ENCODE assay signal across 24 cellular contexts in the genomic region with DNA sequence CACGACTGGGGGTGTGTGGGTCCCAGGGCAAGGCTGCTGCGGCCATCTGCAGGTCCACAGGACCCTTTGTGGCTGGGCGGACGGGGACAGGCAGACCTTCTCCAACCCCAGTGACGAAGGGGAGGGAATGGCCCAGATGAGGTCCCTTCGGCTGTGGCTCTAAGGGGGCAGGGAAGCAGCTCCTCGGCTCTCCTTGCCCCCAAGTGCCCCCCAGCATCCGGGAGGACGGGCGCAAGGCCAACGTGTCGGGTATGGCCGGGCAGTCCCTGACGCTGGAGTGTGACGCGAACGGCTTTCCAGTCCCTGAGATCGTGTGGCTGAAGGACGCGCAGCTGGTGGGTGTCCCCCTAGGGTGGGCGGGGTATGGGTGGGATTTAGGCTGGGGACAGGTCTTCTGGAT.
DNase-seq lines count a peak whose midpoint lies in the region; ATAC-seq and TF ChIP-seq lines count a peak whose summit lies in the region.
"Had no signal": no experiment of that assay in that cellular context is flagged by ENCODE, and none has a peak within 500 bp of the region (broad histone marks: within the 10 kb centered on the region; RNA-seq: fewer than 3 reads in every experiment).

No MANE protein-coding gene starts in this region.

- H3K27ac ChIP-seq in RWPE2 (ENCODE audit: poor library complexity, severe bottlenecking) (no peak overlapping the region), neuronal stem cell (replicated peaks; ENCODE audit: low read length) (no peak overlapping the region), caudate nucleus (ENCODE audit: low read depth, low read length) (no peak overlapping the region)
- H3K27ac ChIP-seq: A549; BLaER1 treated with 17β-estradiol and CSF1 and Interleukin-3, amounts not matched to agents 10 nM and 100 nM; GM23248 had no signal

- DNase-seq in activated naive CD4-positive, alpha-beta T cell treated with anti-CD3 and anti-CD28 coated beads, Interleukin-2, amount 50 U/mL, for 72 hours (ENCODE audit: low spot score in 2 of 2), result no peak
- DNase-seq in H7, result peak; percentile 60
- peak; percentile 45 for DNase-seq in RWPE2 (ENCODE audit: low spot score)
- no peak for DNase-seq in neuronal stem cell (ENCODE audit: low spot score)
- no peak for DNase-seq in caudate nucleus (lab: John Stamatoyannopoulos, UW)
- no peak for DNase-seq in KG1 (lab: John Stamatoyannopoulos, UW)
- DNase-seq: 8988T; ACHN; AML-193; BE2C; CD4-positive, alpha-beta T cell; CD8-positive, alpha-beta memory T cell; DMS 273 treated with DMSO at 0.1 percent for 48 hours; DMS79; EL; GDM1; GM23248; HFFc6 had no signal

- no peak overlapping the region for H4K8ac ChIP-seq in neuronal stem cell (ENCODE audit: low read depth, low read length)

- H3K23ac ChIP-seq in neuronal stem cell (ENCODE audit: low read depth, low read length, poor library complexity), result no peak overlapping the region

- H3K27me3 ChIP-seq in H7 (ENCODE audit: control insufficient read depth, insufficient read depth, low read length) (no peaks in the 10 kb centered on the region), RWPE2 (ENCODE audit: insufficient read depth, poor library complexity, severe bottlenecking) (no peaks in the 10 kb centered on the region), neuronal stem cell (ENCODE audit: control insufficient read depth in 3 of 3, insufficient read depth in 3 of 3, low read depth in 1 of 3, low read length in 3 of 3) (peaks cover 0 to 13% (median 0%) of the 10 kb centered on the region in 3 experiments)
- H3K27me3 ChIP-seq: BE2C; BLaER1 treated with 17β-estradiol and CSF1 and Interleukin-3, amounts not matched to agents 10 nM and 100 nM had no signal

- no peak overlapping the region for H2AFZ ChIP-seq in neuronal stem cell (ENCODE audit: low read length)
- H2AFZ ChIP-seq: GM23248 had no signal

- no peak overlapping the region for H3K4me2 ChIP-seq in neuronal stem cell (ENCODE audit: insufficient read depth, low read length, poor library complexity, severe bottlenecking)
- H3K4me2 ChIP-seq: A549; BLaER1 treated with 17β-estradiol and CSF1 and Interleukin-3, amounts not matched to agents 10 nM and 100 nM had no signal

- peak overlapping the region; percentile 57 for H3K18ac ChIP-seq in neuronal stem cell (ENCODE audit: low read length)

- ATAC-seq in activated naive CD4-positive, alpha-beta T cell treated with anti-CD3 and anti-CD28 coated beads, Interleukin-2, amount 50 U/mL, for 72 hours, result no peak
- no peak for ATAC-seq in RWPE2 (ENCODE audit: low read depth)
- ATAC-seq: GM12878 had no signal

- H3K79me1 ChIP-seq in neuronal stem cell (ENCODE audit: low read depth, low read length), result peaks cover 1% of the 10 kb centered on the region

- H3K14ac ChIP-seq in neuronal stem cell (ENCODE audit: low read length), result peak overlapping the region; percentile 87

- no peaks in the 10 kb centered on the region for H3K27me3 Mint-ChIP-seq in activated naive CD4-positive, alpha-beta T cell treated with anti-CD3 and anti-CD28 coated beads, Interleukin-2, amount 50 U/mL, for 24 hours
- H3K27me3 Mint-ChIP-seq: CD4-positive, alpha-beta T cell had no signal

- no peak overlapping the region for H3K4ac ChIP-seq in neuronal stem cell (ENCODE audit: low read length)

- H2BK5ac ChIP-seq in neuronal stem cell (ENCODE audit: low read length), result no peak overlapping the region

- no peak overlapping the region for H2BK15ac ChIP-seq in neuronal stem cell (ENCODE audit: low read length)

- H3K9me3 ChIP-seq in RWPE2 (ENCODE audit: severe bottlenecking) (no peaks in the 10 kb centered on the region), neuronal stem cell (replicated peaks in 1 of 2; ENCODE audit: control insufficient read depth in 2 of 2, insufficient read depth in 1 of 2, low read depth in 1 of 2, low read length in 2 of 2) (peaks cover 0 to 6% of the 10 kb centered on the region in 2 donors)
- H3K9me3 ChIP-seq: A549; BE2C; BLaER1 treated with 17β-estradiol and CSF1 and Interleukin-3, amounts not matched to agents 10 nM and 100 nM; HAP-1 had no signal

- H3K36me3 Mint-ChIP-seq in activated naive CD4-positive, alpha-beta T cell treated with anti-CD3 and anti-CD28 coated beads, Interleukin-2, amount 50 U/mL, for 24 hours, result no peaks in the 10 kb centered on the region
- no peaks in the 10 kb centered on the region for H3K36me3 Mint-ChIP-seq in activated naive CD4-positive, alpha-beta T cell treated with anti-CD3 and anti-CD28 coated beads, Interleukin-2, amount 50 U/mL, for 72 hours
- H3K36me3 Mint-ChIP-seq: CD14-positive monocyte; CD8-positive, alpha-beta memory T cell had no signal

- peak overlapping the region; percentile 24 for H3K27ac Mint-ChIP-seq in activated naive CD4-positive, alpha-beta T cell treated with anti-CD3 and anti-CD28 coated beads, Interleukin-2, amount 50 U/mL, for 24 hours
- no peak overlapping the region for H3K27ac Mint-ChIP-seq in activated naive CD4-positive, alpha-beta T cell treated with anti-CD3 and anti-CD28 coated beads, Interleukin-2, amount 50 U/mL, for 72 hours
- H3K27ac Mint-ChIP-seq: CD4-positive, alpha-beta T cell; CD8-positive, alpha-beta memory T cell; HFFc6 had no signal

- H3K4me3 ChIP-seq in H7 (ENCODE audit: insufficient read depth, low read depth, low read length), result no peak overlapping the region
- H3K4me3 ChIP-seq in RWPE2 (ENCODE audit: severe bottlenecking), result no peak overlapping the region
- no peak overlapping the region for H3K4me3 ChIP-seq in neuronal stem cell (ENCODE audit: low read length in 2 of 2)
- H3K4me3 ChIP-seq: A549; BLaER1 treated with 17β-estradiol and CSF1 and Interleukin-3, amounts not matched to agents 10 nM and 100 nM; GM12878; GM23248; HAP-1 had no signal

- no CpG with 5 or more reads among the region's 21 CpGs for WGBS in neuronal stem cell (ENCODE audit: extremely low coverage in 2 of 2, insufficient read length in 2 of 2, insufficient replicate concordance in 1 of 2), 2 donors

- H3K36me3 ChIP-seq in H7 (replicated peaks; ENCODE audit: control insufficient read depth, insufficient read depth, low read length), result no peaks in the 10 kb centered on the region
- no peaks in the 10 kb centered on the region for H3K36me3 ChIP-seq in RWPE2 (ENCODE audit: low read depth)
- peaks cover 0 to 2% of the 10 kb centered on the region in 2 donors for H3K36me3 ChIP-seq in neuronal stem cell (replicated peaks in 1 of 2; ENCODE audit: control insufficient read depth in 2 of 2, insufficient read depth in 2 of 2, low read length in 2 of 2)
- H3K36me3 ChIP-seq: BE2C; BLaER1 treated with 17β-estradiol and CSF1 and Interleukin-3, amounts not matched to agents 10 nM and 100 nM; HAP-1 had no signal

- no peak overlapping the region for H3K4me3 Mint-ChIP-seq in activated naive CD4-positive, alpha-beta T cell treated with anti-CD3 and anti-CD28 coated beads, Interleukin-2, amount 50 U/mL, for 24 hours
- H3K4me3 Mint-ChIP-seq: CD14-positive monocyte; CD4-positive, alpha-beta T cell; CD8-positive, alpha-beta memory T cell; HFFc6 had no signal

- peak overlapping the region; percentile 50 for H3K9ac ChIP-seq in neuronal stem cell (ENCODE audit: low read depth, low read length, poor library complexity)
- H3K9ac ChIP-seq: BLaER1 treated with 17β-estradiol and CSF1 and Interleukin-3, amounts not matched to agents 10 nM and 100 nM; GM23248 had no signal

- no peak overlapping the region for H4K91ac ChIP-seq in neuronal stem cell (ENCODE audit: low read depth, low read length, poor library complexity)

- peaks cover 5% of the 10 kb centered on the region for H3K4me1 ChIP-seq in RWPE2 (ENCODE audit: insufficient read depth, poor library complexity, severe bottlenecking)
- peaks cover 5 to 13% of the 10 kb centered on the region in 2 donors for H3K4me1 ChIP-seq in neuronal stem cell (ENCODE audit: control insufficient read depth in 2 of 2, insufficient read depth in 1 of 2, low read depth in 1 of 2, low read length in 2 of 2)
- H3K4me1 ChIP-seq: A549, BE2C, HAP-1 had no signal

- TF ChIP-seq CTCF in RWPE2 (IDR thresholded peaks at IDR 0.05; ENCODE audit: poor library complexity, severe bottlenecking), result no peak

- no peaks in the 10 kb centered on the region for H3K9me3 Mint-ChIP-seq in activated naive CD4-positive, alpha-beta T cell treated with anti-CD3 and anti-CD28 coated beads, Interleukin-2, amount 50 U/mL, for 24 hours
- H3K9me3 Mint-ChIP-seq in activated naive CD4-positive, alpha-beta T cell treated with anti-CD3 and anti-CD28 coated beads, Interleukin-2, amount 50 U/mL, for 72 hours, result no peaks in the 10 kb centered on the region
- H3K9me3 Mint-ChIP-seq: CD4-positive, alpha-beta T cell; CD8-positive, alpha-beta memory T cell; HFFc6 had no signal

- peak overlapping the region; percentile 93 for H2AK5ac ChIP-seq in neuronal stem cell (ENCODE audit: low read depth, low read length)

- H2BK120ac ChIP-seq in neuronal stem cell (ENCODE audit: low read depth, low read length), result no peak overlapping the region

- peak overlapping the region; percentile 88 for H2BK12ac ChIP-seq in neuronal stem cell (ENCODE audit: low read length)

- H3K4me1 Mint-ChIP-seq in activated naive CD4-positive, alpha-beta T cell treated with anti-CD3 and anti-CD28 coated beads, Interleukin-2, amount 50 U/mL, for 24 hours, result no peaks in the 10 kb centered on the region
- H3K4me1 Mint-ChIP-seq: CD14-positive monocyte; CD8-positive, alpha-beta memory T cell had no signal

Comparison
In these comparisons a context has a peak if more than half of its experiments do, and no peak if none do; other contexts are left out.
1. DNase-seq: peak in H7 (single experiment) and RWPE2 (single experiment); none in activated naive CD4-positive, alpha-beta T cell treated with anti-CD3 and anti-CD28 coated beads, Interleukin-2, amount 50 U/mL, for 72 hours (0 of 2), neuronal stem cell (single experiment), caudate nucleus (0 of 61) and KG1 (single experiment).